Comparison of ENCODE assay signal across 1 cellular context in genomic region chr12:117037296-117038022, GRCh38.
TF ChIP-seq lines count a peak whose summit lies in the region.

No MANE protein-coding gene starts in this region.

TF ChIP-seq in IMR-90, 13 proteins besides CTCF, POLR2A, EP300 and RAD21 (continued from another document):
- TF ChIP-seq ELK1 (IDR thresholded peaks at IDR 0.05; ENCODE audit: borderline replicate concordance, low read depth, low read length) (no peak), RCOR1 (IDR thresholded peaks at IDR 0.05; ENCODE audit: insufficient replicate concordance, low read length) (no peak), MXI1 (IDR thresholded peaks at IDR 0.05; ENCODE audit: borderline replicate concordance, low read depth, low read length) (no peak)
